In the genomic region with DNA sequence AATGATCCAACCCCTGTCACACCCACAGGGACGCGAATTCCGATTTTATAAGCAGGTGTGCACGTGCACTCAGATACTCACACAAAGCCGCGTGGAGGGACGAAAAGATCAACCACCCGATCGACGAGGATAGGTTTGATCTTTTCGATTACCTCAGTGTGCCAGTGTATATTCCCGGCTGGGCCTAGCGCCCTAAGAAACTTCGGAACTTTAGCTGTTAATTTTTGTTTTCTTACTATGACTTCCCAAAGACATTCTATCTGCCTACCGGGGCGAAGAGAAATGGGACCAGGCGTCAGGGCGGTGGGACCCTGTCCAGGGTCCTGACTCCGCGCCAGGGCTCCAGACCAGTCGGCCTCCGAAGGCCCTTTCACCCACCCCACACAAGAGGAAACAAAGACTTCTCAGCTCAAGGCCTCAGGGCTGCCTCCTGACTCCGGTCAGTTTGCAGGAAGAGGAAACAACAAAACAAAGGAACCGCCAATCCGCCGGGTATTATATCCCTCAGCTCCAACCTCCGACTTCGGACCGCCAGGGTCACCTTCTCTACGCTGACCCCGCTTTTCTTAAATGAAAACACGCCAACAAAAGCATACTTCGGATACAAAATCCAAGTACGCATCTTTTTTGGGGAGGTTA, we compare ENCODE assay signal across 1 cellular context.
TF ChIP-seq lines count a peak whose summit lies in the region.

No MANE protein-coding gene starts in this region.

TF ChIP-seq in GM12878, 131 proteins besides CTCF, POLR2A, EP300 and RAD21:
- TF ChIP-seq REST (IDR thresholded peaks at IDR 0.05; ENCODE audit: low read depth, low read length), result peak; percentile 72; the same call in 1 of the 2 replicates
- TF ChIP-seq ASH2L (IDR thresholded peaks at IDR 0.05; ENCODE audit: borderline replicate concordance, low read depth), result no peak
